1 cellular context compared by ENCODE assay signal in the genomic region with DNA sequence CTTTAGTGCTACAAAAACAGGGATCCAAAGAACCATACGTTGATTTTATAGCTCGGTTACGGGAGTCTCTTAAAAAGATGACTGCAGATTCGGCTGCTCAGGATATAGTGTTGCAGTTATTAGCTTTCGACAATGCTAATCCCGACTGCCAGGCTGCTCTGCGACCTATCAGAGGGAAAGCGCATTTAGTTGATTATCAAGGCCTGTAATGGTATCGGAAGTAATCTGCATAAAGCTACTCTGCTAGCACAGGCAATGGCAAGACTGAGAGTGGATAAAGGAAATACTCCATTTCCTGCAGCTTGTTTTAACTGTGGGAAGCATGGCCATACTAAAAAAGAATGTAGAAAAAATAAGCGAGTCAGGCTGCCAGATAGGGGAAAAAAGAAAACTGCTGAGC.
TF ChIP-seq lines count a peak whose summit lies in the region.

No MANE protein-coding gene starts in this region.

TF ChIP-seq in endothelial cell of umbilical vein, 7 proteins besides CTCF, POLR2A, EP300 and RAD21:
- TF ChIP-seq JUN (IDR thresholded peaks at IDR 0.05; ENCODE audit: borderline replicate concordance, insufficient read depth, insufficient read length, low read depth) = peak; percentile 8
